In the genomic region with DNA sequence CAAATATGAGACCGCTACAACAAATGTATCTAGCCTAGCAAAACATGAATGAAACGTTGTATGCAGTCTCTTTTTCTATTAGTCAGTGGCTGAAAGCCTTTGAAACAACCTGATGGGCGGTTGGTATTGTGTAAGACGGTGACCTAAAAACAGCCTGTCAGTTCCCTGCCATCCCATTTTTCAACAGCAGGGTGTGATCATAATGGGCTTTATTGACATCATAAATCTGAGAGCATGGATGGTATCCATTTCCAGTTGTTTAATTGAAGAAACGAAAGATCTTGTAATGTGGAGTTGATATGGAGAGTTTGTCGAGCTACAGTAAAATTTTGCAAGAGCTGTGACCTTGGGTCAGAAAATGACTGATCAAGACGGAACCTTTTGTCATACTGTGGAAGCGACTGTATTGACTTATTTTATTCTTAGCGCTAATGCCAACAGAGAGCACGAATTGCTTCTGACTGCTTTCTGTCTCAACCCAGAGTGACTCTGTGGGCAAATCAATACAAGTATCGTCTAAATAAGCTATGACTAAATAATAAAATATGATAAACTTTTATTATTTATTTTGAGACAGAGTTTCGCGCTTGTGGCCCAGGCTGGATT, we compare ENCODE assay signal across 2 cellular contexts.
TF ChIP-seq lines count a peak whose summit lies in the region.

No MANE protein-coding gene starts in this region.

TF ChIP-seq in IMR-90, 13 proteins besides CTCF, POLR2A, EP300 and RAD21:
- no peak for TF ChIP-seq NFE2L2 (IDR thresholded peaks at IDR 0.05; ENCODE audit: low read depth, low read length)
- 0 out of 2 replicates have a peak, but pooled peaks have one; percentile 14 for TF ChIP-seq CEBPB (IDR thresholded peaks at IDR 0.05; ENCODE audit: low read depth, low read length)
- no peak for TF ChIP-seq CHD1 (IDR thresholded peaks at IDR 0.05; ENCODE audit: low read depth, low read length)
TF ChIP-seq in IMR-90: peak in this region for 1.

TF ChIP-seq in SK-N-SH, 30 proteins besides CTCF, POLR2A, EP300 and RAD21:
- TF ChIP-seq YY1 (IDR thresholded peaks at IDR 0.05; ENCODE audit: low read depth) = no peak
- TF ChIP-seq NRF1 (IDR thresholded peaks at IDR 0.05; ENCODE audit: low read depth, low read length) = no peak
- no peak for TF ChIP-seq MXI1 (IDR thresholded peaks at IDR 0.05; ENCODE audit: low read depth, low read length)
- TF ChIP-seq, protein P1, sequence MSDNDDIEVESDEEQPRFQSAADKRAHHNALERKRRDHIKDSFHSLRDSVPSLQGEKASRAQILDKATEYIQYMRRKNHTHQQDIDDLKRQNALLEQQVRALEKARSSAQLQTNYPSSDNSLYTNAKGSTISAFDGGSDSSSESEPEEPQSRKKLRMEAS (IDR thresholded peaks at IDR 0.05; ENCODE audit: low read depth) = no peak
- TF ChIP-seq TAF1 (IDR thresholded peaks at IDR 0.05; ENCODE audit: borderline replicate concordance, low read depth, low read length) = no peak
- no peak for TF ChIP-seq RCOR1 (IDR thresholded peaks at IDR 0.05; ENCODE audit: low read length)
- TF ChIP-seq POLR2AphosphoS5 (IDR thresholded peaks at IDR 0.05; ENCODE audit: low read depth, low read length) = no peak
- no peak for TF ChIP-seq SIN3A (IDR thresholded peaks at IDR 0.05; ENCODE audit: borderline replicate concordance, low read depth, low read length)
- TF ChIP-seq FOXJ3 (CRISPR knock-in tag; IDR thresholded peaks at IDR 0.05) = no peak
- no peak for TF ChIP-seq FOXM1 (IDR thresholded peaks at IDR 0.05; ENCODE audit: low read depth)
- TF ChIP-seq, protein P2, sequence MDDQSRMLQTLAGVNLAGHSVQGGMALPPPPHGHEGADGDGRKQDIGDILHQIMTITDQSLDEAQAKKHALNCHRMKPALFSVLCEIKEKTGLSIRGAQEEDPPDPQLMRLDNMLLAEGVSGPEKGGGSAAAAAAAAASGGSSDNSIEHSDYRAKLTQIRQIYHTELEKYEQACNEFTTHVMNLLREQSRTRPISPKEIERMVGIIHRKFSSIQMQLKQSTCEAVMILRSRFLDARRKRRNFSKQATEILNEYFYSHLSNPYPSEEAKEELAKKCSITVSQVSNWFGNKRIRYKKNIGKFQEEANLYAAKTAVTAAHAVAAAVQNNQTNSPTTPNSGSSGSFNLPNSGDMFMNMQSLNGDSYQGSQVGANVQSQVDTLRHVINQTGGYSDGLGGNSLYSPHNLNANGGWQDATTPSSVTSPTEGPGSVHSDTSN (IDR thresholded peaks at IDR 0.05) = no peak
- TF ChIP-seq JUND (IDR thresholded peaks at IDR 0.05) = no peak
